Comparison of ENCODE assay signal across 8 cellular contexts in the genomic region with DNA sequence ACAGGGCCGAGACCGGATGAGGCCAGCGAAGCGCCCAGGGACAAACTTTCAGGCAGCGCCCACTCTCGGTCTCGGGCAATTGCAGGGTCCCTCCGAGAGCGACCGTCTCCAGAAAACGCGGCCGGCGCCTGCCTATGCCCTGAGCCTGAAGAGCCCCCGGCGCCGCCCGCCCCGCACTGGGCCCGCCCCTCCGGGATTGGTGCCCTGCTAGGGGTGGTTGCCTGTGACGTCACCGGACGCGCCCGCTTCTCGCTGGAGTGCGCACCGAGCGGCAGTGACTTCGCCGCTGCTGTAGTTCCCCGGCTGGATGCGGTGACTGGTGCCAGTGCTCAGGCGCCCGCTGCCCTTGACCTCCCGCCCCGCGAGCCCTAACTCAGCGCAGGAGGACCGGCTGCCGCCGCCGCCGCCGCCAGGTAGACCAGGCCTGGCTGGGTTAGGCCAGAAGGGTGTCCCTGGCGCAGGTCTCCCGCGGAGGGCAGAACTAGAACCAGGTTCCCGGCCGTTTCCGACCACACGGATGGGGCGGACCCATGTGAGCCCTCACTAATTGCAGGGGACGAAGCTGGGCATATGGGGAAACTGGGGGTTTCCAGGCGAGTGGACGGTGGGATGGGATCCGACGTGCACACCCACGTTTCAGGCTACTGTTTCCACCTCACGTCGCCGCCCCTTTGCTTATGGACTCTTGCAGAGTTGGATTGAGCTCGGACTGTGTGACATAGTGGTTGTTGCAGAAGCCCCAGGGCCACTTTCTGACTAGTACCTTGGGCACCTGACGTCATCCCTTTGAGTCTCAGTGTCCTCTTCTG. TPM values are rescaled to one million over a fixed set of nuclear protein-coding genes. Genes with fewer than 3 reads are reported as not detected.
DNase-seq lines count a peak whose midpoint lies in the region; ATAC-seq and TF ChIP-seq lines count a peak whose summit lies in the region.
"Not testable (repeated sequence)": the region's sequence is repeated elsewhere in the genome, so short reads cannot be mapped to it uniquely, and the experiment has no call there.

No MANE protein-coding gene starts in this region.

- not testable (repeated sequence) for H3K36me3 Mint-ChIP-seq in activated CD8-positive, alpha-beta T cell treated with anti-CD3 and anti-CD28 coated beads, Interleukin-2, amount 10 ng/mL, durations not matched to agents 7 days and 5 days (ENCODE audit: low read depth); immature natural killer cell

- peak overlapping the region; percentile 29 for H3K4me2 ChIP-seq in KMS-11

- peak overlapping the region; percentile 56 for H3K27ac Mint-ChIP-seq in activated CD8-positive, alpha-beta T cell treated with anti-CD3 and anti-CD28 coated beads, Interleukin-2, amount 10 ng/mL, durations not matched to agents 7 days and 5 days
- H3K27ac Mint-ChIP-seq in immature natural killer cell: peak overlapping the region; percentile 14 to 92 (median 79)

- peaks cover 25% of the 10 kb centered on the region for H3K27me3 Mint-ChIP-seq in activated CD8-positive, alpha-beta T cell treated with anti-CD3 and anti-CD28 coated beads, Interleukin-2, amount 10 ng/mL, durations not matched to agents 7 days and 5 days (ENCODE audit: low read depth)
- peaks cover 0 to 13% (median 6%) of the 10 kb centered on the region in 3 donors for H3K27me3 Mint-ChIP-seq in immature natural killer cell (ENCODE audit: low read depth in 3 of 3)

- H3K4me3 ChIP-seq in HFF-Myc (replicated peaks; ENCODE audit: low read depth, low read length): peak overlapping the region; percentile 44
- not testable (repeated sequence) for H3K4me3 ChIP-seq in KMS-11 (IDR thresholded peaks at IDR 0.05; ENCODE audit: insufficient read depth, low read depth, low read length)
- peak overlapping the region; percentile 45 for H3K4me3 ChIP-seq in colonic mucosa
- peak overlapping the region; percentile 35 to 63 (median 50) for H3K4me3 ChIP-seq in tibial nerve

- not testable (repeated sequence) for H3K79me2 ChIP-seq in KMS-11 (ENCODE audit: insufficient read depth, low read depth)

- peak overlapping the region; percentile 73 for H3K4me3 Mint-ChIP-seq in activated CD8-positive, alpha-beta T cell treated with anti-CD3 and anti-CD28 coated beads, Interleukin-2, amount 10 ng/mL, durations not matched to agents 7 days and 5 days
- H3K4me3 Mint-ChIP-seq in immature natural killer cell: peak overlapping the region; percentile 79 to 86 (median 80)

- not testable (repeated sequence) for H3K36me3 ChIP-seq in KMS-11 (ENCODE audit: insufficient read depth); colonic mucosa; tibial nerve

- TF ChIP-seq POLR2A in tibial nerve (IDR thresholded peaks at IDR 0.05): peak in 1 of 2 donors; percentile 69

- in situ Hi-C loops in GM13976 (cut with MboI; ENCODE audit: low sequenced_read_pairs, unreplicated experiment): loop anchor here (25.0 kb wide), 3 partner anchors 102 to 502 kb away; a partner anchor contains a TSS

- not testable (repeated sequence) for H3K27ac ChIP-seq in KMS-11, colonic mucosa
- peak overlapping the region; percentile 55 to 88 (median 84) for H3K27ac ChIP-seq in tibial nerve

- peak overlapping the region; percentile 37; the same call in 1 of the 2 replicates for H3K9ac ChIP-seq in KMS-11
- H3K9ac ChIP-seq in colonic mucosa (ENCODE audit: low read depth in 2 of 2, low read length in 2 of 2): peak overlapping the region in 1 of 2 donors; percentile 76

- H3K27me3 ChIP-seq in KMS-11 (ENCODE audit: insufficient read depth, low read depth); colonic mucosa; tibial nerve: not testable (repeated sequence)

- H4K20me1 ChIP-seq in KMS-11 (ENCODE audit: insufficient read depth): not testable (repeated sequence)

- CTCF ChIA-PET in activated CD8-positive, alpha-beta T cell treated with anti-CD3 and anti-CD28 coated beads, Interleukin-2, amount 10 ng/mL, durations not matched to agents 7 days and 5 days (lab: Charles Lee): interaction anchor here (0.7 to 1.5 kb wide), 3 partner anchors 18 to 164 kb away, joined by 3 to 6 read pairs (median 4); no protein-coding TSS in a partner anchor

- DNase-seq in GM13976 (ENCODE audit: low spot score): peak; percentile 85
- DNase-seq in HFF-Myc (ENCODE audit: extremely low read depth, low read depth): peak; percentile 21
- DNase-seq in activated CD8-positive, alpha-beta T cell treated with anti-CD3 and anti-CD28 coated beads, Interleukin-2, amount 10 ng/mL, durations not matched to agents 7 days and 5 days: peak; percentile 97
- peak; percentile 99 for DNase-seq in colonic mucosa
- peak; percentile 93 for DNase-seq in immature natural killer cell
- peak; percentile 98 for DNase-seq in sciatic nerve (ENCODE audit: low spot score)
- DNase-seq in tibial nerve (ENCODE audit: low spot score in 2 of 2): peak; percentile 92 to 94

- peak overlapping the region; percentile 54; the same call in 1 of the 2 replicates for H2AFZ ChIP-seq in KMS-11 (ENCODE audit: low read depth)

- peaks cover 14% of the 10 kb centered on the region for H3K4me1 Mint-ChIP-seq in activated CD8-positive, alpha-beta T cell treated with anti-CD3 and anti-CD28 coated beads, Interleukin-2, amount 10 ng/mL, durations not matched to agents 7 days and 5 days (ENCODE audit: low read depth)
- peaks cover 10 to 12% of the 10 kb centered on the region in 2 donors for H3K4me1 Mint-ChIP-seq in immature natural killer cell

- TF ChIP-seq CTCF in GM13976 (IDR thresholded peaks at IDR 0.05; ENCODE audit: borderline replicate concordance, control extremely low read depth, extremely low read depth, insufficient read depth, missing control alignments); HFF-Myc (IDR thresholded peaks at IDR 0.05; ENCODE audit: low read depth, low read length, missing control alignments); KMS-11 (conservative IDR thresholded peaks at IDR 0.05; ENCODE audit: low read depth, low read length); colonic mucosa (IDR thresholded peaks at IDR 0.05); tibial nerve (IDR thresholded peaks at IDR 0.05): not testable (repeated sequence)

- TF ChIP-seq EP300 in tibial nerve (IDR thresholded peaks at IDR 0.05): peak in 1 of 2 donors; percentile 73

- not testable (repeated sequence) for H3K9me3 ChIP-seq in colonic mucosa, tibial nerve

- not testable (repeated sequence) for H3K4me1 ChIP-seq in KMS-11 (ENCODE audit: low read depth, poor library complexity, severe bottlenecking); colonic mucosa
- H3K4me1 ChIP-seq in tibial nerve: peaks cover 0 to 21% (median 8%) of the 10 kb centered on the region in 4 donors

- POLR2A ChIA-PET in activated CD8-positive, alpha-beta T cell treated with anti-CD3 and anti-CD28 coated beads, Interleukin-2, amount 10 ng/mL, durations not matched to agents 7 days and 5 days (lab: Charles Lee): not testable (repeated sequence)

- ATAC-seq in activated CD8-positive, alpha-beta T cell treated with anti-CD3 and anti-CD28 coated beads, Interleukin-2, amount 10 ng/mL, durations not matched to agents 7 days and 5 days: peak; percentile 100
- ATAC-seq in sciatic nerve: peak; percentile 99

- intact Hi-C loops in colonic mucosa (cut with DNase I): loop anchor here (10.0 kb wide), 1 partner anchor 254 kb away; a partner anchor contains a TSS
- intact Hi-C loops in sciatic nerve (cut with DNase I): not testable (repeated sequence)

- H3K9me3 Mint-ChIP-seq in activated CD8-positive, alpha-beta T cell treated with anti-CD3 and anti-CD28 coated beads, Interleukin-2, amount 10 ng/mL, durations not matched to agents 7 days and 5 days (ENCODE audit: insufficient read depth); immature natural killer cell: not testable (repeated sequence)

- WGBS in tibial nerve, 2 donors: 0% methylated on average over 1 to 9 of the region's 65 CpGs

RNA-seq across cellular contexts. Expression of a gene that starts 18.9 kb away (rescaled TPM):
- 10 to 100 TPM; 87.5 to 95.1 TPM for total RNA-seq in activated CD8-positive, alpha-beta T cell treated with anti-CD3 and anti-CD28 coated beads, Interleukin-2, amount 10 ng/mL, durations not matched to agents 7 days and 5 days
- 10 to 100 TPM; 18.9 to 24.9 TPM for total RNA-seq in colonic mucosa
- polyA plus RNA-seq in immature natural killer cell: 10 to 100 TPM in 2 of 3 donors, not detected in 1; 14.2 to 26.0 TPM
- total RNA-seq in sciatic nerve: 81.0 TPM
- 10 to 100 TPM; 68.2 to 69.7 (median 69.2) TPM for total RNA-seq in tibial nerve

RNA-seq across cellular contexts. Expression of a gene that starts 24.2 kb away (rescaled TPM):
- 1 to 10 TPM; 4.3 to 4.5 TPM for total RNA-seq in activated CD8-positive, alpha-beta T cell treated with anti-CD3 and anti-CD28 coated beads, Interleukin-2, amount 10 ng/mL, durations not matched to agents 7 days and 5 days
- 1 to 10 TPM; 2.4 to 6.6 TPM for total RNA-seq in colonic mucosa
- polyA plus RNA-seq in immature natural killer cell: 10 to 100 TPM in 1 of 3 donors, 1 to 10 TPM in 2; 4.2 to 11.3 (median 6.8) TPM
- 11.1 TPM for total RNA-seq in sciatic nerve
- total RNA-seq in tibial nerve: 10 to 100 TPM in 1 of 4 donors, 1 to 10 TPM in 3; 4.2 to 12.4 (median 6.4) TPM

Comparison
In these comparisons a context has a peak if more than half of its experiments do, and no peak if none do; other contexts are left out.
1. DNase-seq: peak in every context shown above with its lines; median percentile 99 in colonic mucosa; 98 in sciatic nerve; 97 in activated CD8-positive, alpha-beta T cell treated with anti-CD3 and anti-CD28 coated beads, Interleukin-2, amount 10 ng/mL, durations not matched to agents 7 days and 5 days; 93 in immature natural killer cell; 93 in tibial nerve; 85 in GM13976; 21 in HFF-Myc.